In genomic region chr3:141619450-141619849, GRCh38 we compare ENCODE assay signal across 15 cellular contexts.
DNase-seq lines count a peak whose midpoint lies in the region; ATAC-seq and TF ChIP-seq lines count a peak whose summit lies in the region.
"Had no signal": no experiment of that assay in that cellular context is flagged by ENCODE, and none has a peak within 500 bp of the region (broad histone marks: within the 10 kb centered on the region; RNA-seq: fewer than 3 reads in every experiment).

No MANE protein-coding gene starts in this region.

- DNase-seq in CD4-positive, CD25-positive, alpha-beta regulatory T cell = no peak
- DNase-seq in MG63 = peak; percentile 27
- DNase-seq in fibroblast of mammary gland (ENCODE audit: low read depth) = peak; percentile 8
- DNase-seq in omental fat pad (ENCODE audit: low spot score) = no peak
- DNase-seq in hepatic stellate cell (ENCODE audit: low spot score) = no peak
- DNase-seq in HK-2 (ENCODE audit: unreplicated experiment) = no peak
- DNase-seq: C1 segment of cervical spinal cord; CD4-positive, alpha-beta memory T cell; DMS79 treated with DMSO at 0.1 percent for 48 hours; EL; HCEC 1CT; HFFc6 had no signal

- H3K27me3 Mint-ChIP-seq in CD4-positive, CD25-positive, alpha-beta regulatory T cell = peaks cover 5% of the 10 kb centered on the region
- H3K27me3 Mint-ChIP-seq: B cell; CD4-positive, alpha-beta memory T cell had no signal

- H3K9me3 Mint-ChIP-seq in CD4-positive, CD25-positive, alpha-beta regulatory T cell = peaks cover 0 to 2% (median 0%) of the 10 kb centered on the region in 7 donors
- H3K9me3 Mint-ChIP-seq: HFFc6 had no signal

- H3K4me3 ChIP-seq in CD4-positive, CD25-positive, alpha-beta regulatory T cell (ENCODE audit: low read depth, low read length) = no peak overlapping the region
- H3K4me3 ChIP-seq in MG63 (no peak overlapping the region), fibroblast of mammary gland (ENCODE audit: control insufficient read depth, low read depth, low read length) (no peak overlapping the region)

- H3K4me1 ChIP-seq in CD4-positive, CD25-positive, alpha-beta regulatory T cell (ENCODE audit: control insufficient read depth, insufficient read depth, low read length, poor library complexity, severe bottlenecking) = no peaks in the 10 kb centered on the region

- no peak for ATAC-seq in CD4-positive, CD25-positive, alpha-beta regulatory T cell (ENCODE audit: low read depth in 2 of 2)
- ATAC-seq in omental fat pad (ENCODE audit: low FRiP score) (peak; percentile 59), GM18502 (IDR thresholded peaks at IDR 0.05; ENCODE audit: poor library complexity, unreplicated experiment) (no peak)
- ATAC-seq: HepG2 had no signal

- peaks cover 18% of the 10 kb centered on the region for H3K36me3 ChIP-seq in CD4-positive, CD25-positive, alpha-beta regulatory T cell (ENCODE audit: control insufficient read depth, insufficient read depth, low read length)
- H3K36me3 ChIP-seq in MG63 = no peaks in the 10 kb centered on the region; the same call in 1 of the 2 replicates

- no peaks in the 10 kb centered on the region for H3K27me3 ChIP-seq in CD4-positive, CD25-positive, alpha-beta regulatory T cell (ENCODE audit: control insufficient read depth, insufficient read depth, low read length)
- no peaks in the 10 kb centered on the region for H3K27me3 ChIP-seq in MG63

- H3K27ac ChIP-seq in CD4-positive, CD25-positive, alpha-beta regulatory T cell (ENCODE audit: insufficient read depth, low read length, poor library complexity, severe bottlenecking) = no peak overlapping the region

- peaks cover 25% of the 10 kb centered on the region for H3K36me3 Mint-ChIP-seq in CD4-positive, CD25-positive, alpha-beta regulatory T cell

- no peak for TF ChIP-seq CTCF in fibroblast of mammary gland (conservative IDR thresholded peaks at IDR 0.05; ENCODE audit: control insufficient read depth, insufficient read depth, low read depth, low read length)
- no peak for TF ChIP-seq CTCF in omental fat pad (IDR thresholded peaks at IDR 0.05)

- H3K4me3 Mint-ChIP-seq in CD4-positive, CD25-positive, alpha-beta regulatory T cell = no peak overlapping the region
- H3K4me3 Mint-ChIP-seq: B cell; CD4-positive, alpha-beta memory T cell; HFFc6 had no signal

- H3K27ac Mint-ChIP-seq in CD4-positive, CD25-positive, alpha-beta regulatory T cell = peak overlapping the region in 2 of 3 donors; percentile 67 to 68
- H3K27ac Mint-ChIP-seq: B cell, HFFc6 had no signal

- no peaks in the 10 kb centered on the region for H3K9me3 ChIP-seq in CD4-positive, CD25-positive, alpha-beta regulatory T cell (ENCODE audit: control insufficient read depth in 2 of 2, low read length in 2 of 2)
- H3K9me3 ChIP-seq in MG63 = no peaks in the 10 kb centered on the region

- peaks cover 0 to 9% (median 3%) of the 10 kb centered on the region in 4 donors for H3K4me1 Mint-ChIP-seq in CD4-positive, CD25-positive, alpha-beta regulatory T cell
- H3K4me1 Mint-ChIP-seq: B cell; CD4-positive, alpha-beta memory T cell had no signal

Comparison
In these comparisons a context has a peak if more than half of its experiments do, and no peak if none do; other contexts are left out.
1. DNase-seq: peak in MG63 (single experiment) and fibroblast of mammary gland (single experiment); none in CD4-positive, CD25-positive, alpha-beta regulatory T cell (0 of 3), omental fat pad (single experiment), hepatic stellate cell (single experiment) and HK-2 (single experiment).